Comparison of ENCODE assay signal across 1 cellular context in genomic region chr12:82517808-82518207, GRCh38.
TF ChIP-seq lines count a peak whose summit lies in the region.

No MANE protein-coding gene starts in this region.

TF ChIP-seq in GM23338, 12 proteins besides CTCF, POLR2A, EP300 and RAD21 (continued from another document):
- TF ChIP-seq ZNF462 (CRISPR knock-in tag; IDR thresholded peaks at IDR 0.05) = no peak
- TF ChIP-seq ETS1 (IDR thresholded peaks at IDR 0.05) = no peak
- TF ChIP-seq CREB1 (CRISPR knock-in tag; IDR thresholded peaks at IDR 0.05; ENCODE audit: low read depth) = no peak
TF ChIP-seq in GM23338: peak in this region for 0.
